ENCODE assay signal across 14 cellular contexts in genomic region chr4:83234902-83235644, GRCh38. TPM values are rescaled to one million over a fixed set of nuclear protein-coding genes. Genes with fewer than 3 reads are reported as not detected.
DNase-seq lines count a peak whose midpoint lies in the region; ATAC-seq and TF ChIP-seq lines count a peak whose summit lies in the region.
"Had no signal": no experiment of that assay in that cellular context is flagged by ENCODE, and none has a peak within 500 bp of the region (broad histone marks: within the 10 kb centered on the region; RNA-seq: fewer than 3 reads in every experiment).

No MANE protein-coding gene starts in this region.

- H3K9me3 ChIP-seq in Caco-2 (no peaks in the 10 kb centered on the region), HCT116 (ENCODE audit: control insufficient read depth in 1 of 2, insufficient read depth in 1 of 2, low read depth in 1 of 2, low read length in 2 of 2) (no peaks in the 10 kb centered on the region)
- H3K9me3 ChIP-seq in naive thymus-derived CD4-positive, alpha-beta T cell (ENCODE audit: control insufficient read depth in 2 of 3, low read length in 3 of 3): no peaks in the 10 kb centered on the region
- H3K9me3 ChIP-seq: thyroid gland had no signal

- TF ChIP-seq CTCF in Caco-2 (IDR thresholded peaks at IDR 0.05; ENCODE audit: insufficient read depth in 1 of 2, low read depth in 1 of 2, low read length in 1 of 2, severe bottlenecking in 1 of 2, unreplicated experiment in 1 of 2) (no peak), HCT116 (IDR thresholded peaks at IDR 0.05 in 2 of 3, conservative IDR thresholded peaks at IDR 0.05 in 1 of 3; ENCODE audit: borderline replicate concordance in 1 of 3, insufficient read depth in 1 of 3, low read depth in 2 of 3, low read length in 2 of 3) (no peak), GM13977 (IDR thresholded peaks at IDR 0.05; ENCODE audit: extremely low read depth, insufficient read depth, missing control alignments) (no peak), GM23338 (conservative IDR thresholded peaks at IDR 0.05; ENCODE audit: low read depth in 2 of 2) (no peak)

- intact Hi-C loops in Caco-2 (cut with micrococcal nuclease; ENCODE audit: unreplicated experiment): no loop called here
- intact Hi-C loops in HCT116 (cut with micrococcal nuclease): no loop called here
- intact Hi-C loops in activated T-helper 1 cell treated with anti-CD3 and anti-CD28 coated beads, Interleukin-12 subunit alpha, Interleukin-12 subunit beta, Interleukin-2, Interleukin-4 antibody, amounts not matched to agents 30 ng/mL and 10 ng/mL and 1 ng/mL, durations not matched to agents 14 hours and 24 hours and 36 hours (cut with micrococcal nuclease): loop anchor here (1.0 to 5.0 kb wide), 9 partner anchors 16 to 368 kb away; partner anchors contain the start of genes HELQ, MRPS18C and PLAC8
- intact Hi-C loops in naive thymus-derived CD4-positive, alpha-beta T cell (cut with micrococcal nuclease): loop anchor here (1.0 to 10.0 kb wide), 5 partner anchors 16 to 1760 kb away; partner anchors contain the start of genes PLAC8 (in 1 of the 2) and RASGEF1B (in 1 of the 2)

- in situ Hi-C loops in GM13977 (cut with MboI; ENCODE audit: low pct_unique_long_range_greater_than_20kb, low sequenced_read_pairs, unreplicated experiment): no loop called here

- H3K4me1 ChIP-seq in Caco-2: peaks cover 9% of the 10 kb centered on the region
- H3K4me1 ChIP-seq in HCT116 (ENCODE audit: control insufficient read depth in 1 of 2, insufficient read depth in 2 of 2, low read length in 2 of 2): peaks cover 0 to 22% of the 10 kb centered on the region in 2 experiments; a peak in 2 of 4 replicates
- peaks cover 29 to 38% of the 10 kb centered on the region in 2 donors for H3K4me1 ChIP-seq in naive thymus-derived CD4-positive, alpha-beta T cell (ENCODE audit: control insufficient read depth in 2 of 2, insufficient read depth in 2 of 2, low read length in 2 of 2)
- H3K4me1 ChIP-seq in GM23338 (ENCODE audit: insufficient read depth): no peaks in the 10 kb centered on the region
- H3K4me1 ChIP-seq: thyroid gland had no signal

- H4K20me1 ChIP-seq in HCT116 (ENCODE audit: insufficient read depth) (no peaks in the 10 kb centered on the region), GM23338 (replicated peaks; ENCODE audit: insufficient read depth) (no peaks in the 10 kb centered on the region)

- no peak overlapping the region for H2AFZ ChIP-seq in HCT116 (ENCODE audit: low read depth, low read length, poor library complexity, severe bottlenecking)
- H2AFZ ChIP-seq in GM23338: no peak overlapping the region; the same call in 1 of the 2 replicates

- H3K9me3 Mint-ChIP-seq in Caco-2 (ENCODE audit: unreplicated experiment): no peaks in the 10 kb centered on the region
- H3K9me3 Mint-ChIP-seq in activated T-helper 1 cell treated with anti-CD3 and anti-CD28 coated beads, Interleukin-12 subunit alpha, Interleukin-12 subunit beta, Interleukin-2, Interleukin-4 antibody, amounts not matched to agents 30 ng/mL and 10 ng/mL and 1 ng/mL, durations not matched to agents 14 hours and 24 hours and 36 hours: no peaks in the 10 kb centered on the region
- peaks cover 0 to 4% (median 0%) of the 10 kb centered on the region in 11 donors for H3K9me3 Mint-ChIP-seq in naive thymus-derived CD4-positive, alpha-beta T cell
- no peaks in the 10 kb centered on the region for H3K9me3 Mint-ChIP-seq in GM23338
- H3K9me3 Mint-ChIP-seq: nephron progenitor cell had no signal

- H3K4me3 ChIP-seq in Caco-2 (ENCODE audit: low read depth, low read length): no peak overlapping the region
- H3K4me3 ChIP-seq in HCT116 (replicated peaks in 1 of 2; ENCODE audit: low read depth in 1 of 2, low read length in 2 of 2): no peak overlapping the region
- H3K4me3 ChIP-seq in naive thymus-derived CD4-positive, alpha-beta T cell (ENCODE audit: low read length): no peak overlapping the region
- H3K4me3 ChIP-seq in GM23338: no peak overlapping the region
- H3K4me3 ChIP-seq: thyroid gland had no signal

- no peaks in the 10 kb centered on the region for H3F3A ChIP-seq in GM23338 (replicated peaks; ENCODE audit: low read depth)

- H3K27me3 Mint-ChIP-seq in Caco-2 (ENCODE audit: insufficient read depth, unreplicated experiment) (no peaks in the 10 kb centered on the region), GM23338 (ENCODE audit: insufficient read depth, low read depth, poor library complexity) (peaks cover 4% of the 10 kb centered on the region)
- peaks cover 27% of the 10 kb centered on the region for H3K27me3 Mint-ChIP-seq in activated T-helper 1 cell treated with anti-CD3 and anti-CD28 coated beads, Interleukin-12 subunit alpha, Interleukin-12 subunit beta, Interleukin-2, Interleukin-4 antibody, amounts not matched to agents 30 ng/mL and 10 ng/mL and 1 ng/mL, durations not matched to agents 14 hours and 24 hours and 36 hours (ENCODE audit: insufficient read depth)
- peaks cover 0 to 52% (median 0%) of the 10 kb centered on the region in 5 donors for H3K27me3 Mint-ChIP-seq in naive thymus-derived CD4-positive, alpha-beta T cell

- RAD21 ChIA-PET in HCT116 (lab: Charles Lee; ENCODE audit: low non-redundant PET in 1 of 2, low total read pairs in 2 of 2, uncharacterized antibody in 2 of 2, unreplicated experiment in 2 of 2): no interaction called here

- CTCF ChIA-PET in Caco-2 (lab: Charles Lee): no interaction called here
- CTCF ChIA-PET in HCT116 (lab: Charles Lee): no interaction called here
- CTCF ChIA-PET in naive thymus-derived CD4-positive, alpha-beta T cell (lab: Charles Lee): interaction anchor here (0.6 to 1.6 kb wide), 3 partner anchors 17 to 215 kb away, joined by 3 to 6 read pairs (median 5); no protein-coding TSS in a partner anchor

- TF ChIP-seq RAD21 in HCT116 (IDR thresholded peaks at IDR 0.05; ENCODE audit: low read depth): no peak

- ATAC-seq in HCT116 (no peak; the same call in 1 of the 2 replicates), GM23338 (no peak)
- no peak for ATAC-seq in naive thymus-derived CD4-positive, alpha-beta T cell
- ATAC-seq: left lobe of liver had no signal

- H3K27ac Mint-ChIP-seq in Caco-2 (ENCODE audit: unreplicated experiment) (peak overlapping the region; percentile 20), GM23338 (no peak overlapping the region)
- peak overlapping the region; percentile 86 for H3K27ac Mint-ChIP-seq in activated T-helper 1 cell treated with anti-CD3 and anti-CD28 coated beads, Interleukin-12 subunit alpha, Interleukin-12 subunit beta, Interleukin-2, Interleukin-4 antibody, amounts not matched to agents 30 ng/mL and 10 ng/mL and 1 ng/mL, durations not matched to agents 14 hours and 24 hours and 36 hours
- peak overlapping the region; percentile 24 to 92 (median 78) for H3K27ac Mint-ChIP-seq in naive thymus-derived CD4-positive, alpha-beta T cell
- H3K27ac Mint-ChIP-seq: nephron progenitor cell had no signal

- DNase-seq in Caco-2: no peak
- no peak for DNase-seq in HCT116 (ENCODE audit: low read depth, low spot score)
- no peak for DNase-seq in activated T-helper 1 cell treated with anti-CD3 and anti-CD28 coated beads, Interleukin-12 subunit alpha, Interleukin-12 subunit beta, Interleukin-2, Interleukin-4 antibody, amounts not matched to agents 30 ng/mL and 10 ng/mL and 1 ng/mL, durations not matched to agents 14 hours and 24 hours and 36 hours (ENCODE audit: low spot score)
- no peak for DNase-seq in naive thymus-derived CD4-positive, alpha-beta T cell
- no peak for DNase-seq in GM13977 (ENCODE audit: low spot score)
- no peak for DNase-seq in GF-D8 (lab: John Stamatoyannopoulos, UW)
- DNase-seq in GM23338 (ENCODE audit: low spot score): no peak
- DNase-seq: activated CD8-positive, alpha-beta memory T cell treated with anti-CD3 and anti-CD28 coated beads, Interleukin-2, amount 50 U/mL, for 4 hours; NCI-H1930; NCI-H69; nephron progenitor cell; thyroid gland had no signal

- H3K27ac ChIP-seq in HCT116 (ENCODE audit: low read depth, low read length) (no peak overlapping the region), GM23338 (ENCODE audit: low read depth) (no peak overlapping the region)
- H3K27ac ChIP-seq in naive thymus-derived CD4-positive, alpha-beta T cell (ENCODE audit: low read depth, low read length): no peak overlapping the region
- H3K27ac ChIP-seq: C4-2B, thyroid gland had no signal

- H3K27me3 ChIP-seq in Caco-2 (replicated peaks; ENCODE audit: control insufficient read depth, insufficient read depth, low read length): no peaks in the 10 kb centered on the region
- H3K27me3 ChIP-seq in HCT116 (ENCODE audit: insufficient read depth, low read length): no peaks in the 10 kb centered on the region
- H3K27me3 ChIP-seq in naive thymus-derived CD4-positive, alpha-beta T cell (ENCODE audit: control insufficient read depth in 2 of 2, insufficient read depth in 2 of 2, low read length in 2 of 2): no peaks in the 10 kb centered on the region
- no peaks in the 10 kb centered on the region for H3K27me3 ChIP-seq in GM23338 (ENCODE audit: insufficient read depth)
- H3K27me3 ChIP-seq: thyroid gland had no signal

- H3K4me1 Mint-ChIP-seq in Caco-2 (ENCODE audit: low read depth, unreplicated experiment): peaks cover 7% of the 10 kb centered on the region
- H3K4me1 Mint-ChIP-seq in activated T-helper 1 cell treated with anti-CD3 and anti-CD28 coated beads, Interleukin-12 subunit alpha, Interleukin-12 subunit beta, Interleukin-2, Interleukin-4 antibody, amounts not matched to agents 30 ng/mL and 10 ng/mL and 1 ng/mL, durations not matched to agents 14 hours and 24 hours and 36 hours (ENCODE audit: low read depth): peaks cover 73% of the 10 kb centered on the region
- H3K4me1 Mint-ChIP-seq in naive thymus-derived CD4-positive, alpha-beta T cell: peaks cover 46 to 69% (median 59%) of the 10 kb centered on the region in 7 donors
- peaks cover 14% of the 10 kb centered on the region; the same call in 2 of the 3 replicates for H3K4me1 Mint-ChIP-seq in GM23338
- H3K4me1 Mint-ChIP-seq: nephron progenitor cell had no signal

- H3K79me2 ChIP-seq in HCT116 (ENCODE audit: insufficient read depth, low read length) (no peaks in the 10 kb centered on the region), GM23338 (replicated peaks; ENCODE audit: insufficient read depth) (no peaks in the 10 kb centered on the region)

- H3K4me2 ChIP-seq in HCT116 (ENCODE audit: low read length): peak overlapping the region; percentile 53
- no peak overlapping the region for H3K4me2 ChIP-seq in GM23338

- H3K36me3 ChIP-seq in Caco-2 (ENCODE audit: control insufficient read depth, insufficient read depth, low read length): no peaks in the 10 kb centered on the region
- no peaks in the 10 kb centered on the region for H3K36me3 ChIP-seq in HCT116 (ENCODE audit: control insufficient read depth in 1 of 2, insufficient read depth in 2 of 2, low read length in 2 of 2)
- no peaks in the 10 kb centered on the region for H3K36me3 ChIP-seq in naive thymus-derived CD4-positive, alpha-beta T cell (ENCODE audit: control insufficient read depth in 2 of 3, insufficient read depth in 3 of 3, low read length in 3 of 3)
- no peaks in the 10 kb centered on the region for H3K36me3 ChIP-seq in GM23338 (ENCODE audit: insufficient read depth)
- H3K36me3 ChIP-seq: thyroid gland had no signal

- no TSS peak for BruUV-seq in Caco-2 (replicated peaks; lab: Mats Ljungman, UMichigan)
- no TSS peak for BruUV-seq in HCT116 (replicated peaks; lab: Mats Ljungman, UMichigan)

- H3K4me3 Mint-ChIP-seq in Caco-2 (ENCODE audit: unreplicated experiment): no peak overlapping the region
- peak overlapping the region; percentile 62 for H3K4me3 Mint-ChIP-seq in activated T-helper 1 cell treated with anti-CD3 and anti-CD28 coated beads, Interleukin-12 subunit alpha, Interleukin-12 subunit beta, Interleukin-2, Interleukin-4 antibody, amounts not matched to agents 30 ng/mL and 10 ng/mL and 1 ng/mL, durations not matched to agents 14 hours and 24 hours and 36 hours
- H3K4me3 Mint-ChIP-seq in naive thymus-derived CD4-positive, alpha-beta T cell: peak overlapping the region; percentile 43 to 80 (median 71)
- H3K4me3 Mint-ChIP-seq in GM23338: no peak overlapping the region
- H3K4me3 Mint-ChIP-seq: nephron progenitor cell had no signal

- no peaks in the 10 kb centered on the region for H3K9me2 ChIP-seq in HCT116 (ENCODE audit: insufficient read depth)
- H3K9me2 ChIP-seq in GM23338 (ENCODE audit: insufficient read depth): peaks cover 10% of the 10 kb centered on the region; the same call in 1 of the 2 replicates

- H3K36me3 Mint-ChIP-seq in Caco-2 (ENCODE audit: insufficient read depth, unreplicated experiment) (no peaks in the 10 kb centered on the region), GM23338 (ENCODE audit: low read depth) (no peaks in the 10 kb centered on the region)
- H3K36me3 Mint-ChIP-seq in activated T-helper 1 cell treated with anti-CD3 and anti-CD28 coated beads, Interleukin-12 subunit alpha, Interleukin-12 subunit beta, Interleukin-2, Interleukin-4 antibody, amounts not matched to agents 30 ng/mL and 10 ng/mL and 1 ng/mL, durations not matched to agents 14 hours and 24 hours and 36 hours (ENCODE audit: low read depth): peaks cover 20% of the 10 kb centered on the region
- peaks cover 0 to 39% (median 0%) of the 10 kb centered on the region in 5 donors for H3K36me3 Mint-ChIP-seq in naive thymus-derived CD4-positive, alpha-beta T cell

- H3K9ac ChIP-seq in HCT116 (ENCODE audit: low read length): no peak overlapping the region

- TF ChIP-seq POLR2A in HCT116 (IDR thresholded peaks at IDR 0.05; ENCODE audit: borderline replicate concordance, extremely low read depth, insufficient read depth, insufficient read length): no peak

- POLR2A ChIA-PET in Caco-2 (lab: Charles Lee) (no interaction called here), HCT116 (lab: Charles Lee) (no interaction called here)
- POLR2A ChIA-PET in naive thymus-derived CD4-positive, alpha-beta T cell (lab: Charles Lee): interaction anchor here (0.6 to 4.9 kb wide), 8 partner anchors 12 to 190 kb away, joined by 3 to 26 read pairs (median 4); no protein-coding TSS in a partner anchor

RNA-seq across cellular contexts. Expression of gene COQ2, which starts 49.5 kb away (rescaled TPM):
- total RNA-seq in Caco-2 (2022) (22.0 and 24.2 TPM in 2 replicates), HCT116 (2021; ENCODE audit: unreplicated experiment) (20.6 TPM)
- polyA plus RNA-seq in HCT116 (2012): 9.2 and 11.5 TPM in 2 replicates
- total RNA-seq in activated T-helper 1 cell treated with anti-CD3 and anti-CD28 coated beads, Interleukin-12 subunit alpha, Interleukin-12 subunit beta, Interleukin-2, Interleukin-4 antibody, amounts not matched to agents 30 ng/mL and 10 ng/mL and 1 ng/mL, durations not matched to agents 14 hours and 24 hours and 36 hours: 22.5 and 22.6 TPM in 2 replicates
- total RNA-seq in naive thymus-derived CD4-positive, alpha-beta T cell: 10 to 100 TPM in 3 of 5 experiments, 1 to 10 TPM in 2; 7.2 to 12.7 (median 10.2) TPM
- 1 to 10 TPM; 3.6 to 4.3 TPM for polyA plus RNA-seq in naive thymus-derived CD4-positive, alpha-beta T cell
- total RNA-seq in GM23338 (2014; rRNA removed; shearing (Covaris generic)): 21.1 and 28.2 TPM in 2 replicates
- 25.3 and 26.6 TPM in 2 replicates for polyA plus RNA-seq in GM23338 (2016; fragmentation: Nextera tagmentation; extraction: Ambion mirVana)

Comparison
In these comparisons a context has a peak if more than half of its experiments do, and no peak if none do; other contexts are left out.
1. H3K4me3 Mint-ChIP-seq: peak in activated T-helper 1 cell treated with anti-CD3 and anti-CD28 coated beads, Interleukin-12 subunit alpha, Interleukin-12 subunit beta, Interleukin-2, Interleukin-4 antibody, amounts not matched to agents 30 ng/mL and 10 ng/mL and 1 ng/mL, durations not matched to agents 14 hours and 24 hours and 36 hours (single experiment) and naive thymus-derived CD4-positive, alpha-beta T cell (10 of 10); none in Caco-2 (single experiment) and GM23338 (single experiment).
2. intact Hi-C loops: an anchor here in activated T-helper 1 cell treated with anti-CD3 and anti-CD28 coated beads, Interleukin-12 subunit alpha, Interleukin-12 subunit beta, Interleukin-2, Interleukin-4 antibody, amounts not matched to agents 30 ng/mL and 10 ng/mL and 1 ng/mL, durations not matched to agents 14 hours and 24 hours and 36 hours (1.0 to 5.0 kb wide) and naive thymus-derived CD4-positive, alpha-beta T cell (1.0 to 10.0 kb wide); none called in Caco-2 and HCT116.